11 cellular contexts compared by ENCODE assay signal in the genomic region with DNA sequence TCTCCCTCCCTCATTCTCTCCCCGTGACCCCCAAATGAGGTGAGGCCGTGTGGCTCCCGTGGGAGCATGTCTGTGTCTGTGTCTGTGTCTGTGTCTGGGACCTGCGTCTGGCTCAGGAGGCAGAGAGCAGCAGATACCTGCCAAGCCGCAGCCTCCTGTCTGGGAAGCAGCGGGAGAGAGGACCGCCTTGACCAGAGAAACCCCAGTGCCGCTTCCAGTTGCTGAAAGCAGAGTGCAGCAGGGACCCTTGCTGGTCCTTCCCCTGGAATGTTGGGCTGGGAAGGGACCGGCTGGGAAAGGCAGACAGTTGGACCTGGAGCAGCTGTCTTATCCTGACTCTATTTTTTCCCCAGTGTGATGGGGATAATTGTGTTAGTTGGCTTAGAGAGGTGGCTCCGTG. TPM values are rescaled to one million over a fixed set of nuclear protein-coding genes. Genes with fewer than 3 reads are reported as not detected.
A peak's percentile ranks its signal among the peaks of the same experiment; 100 is the strongest.
DNase-seq lines count a peak whose midpoint lies in the region; ATAC-seq and TF ChIP-seq lines count a peak whose summit lies in the region.
"Had no signal": no experiment of that assay in that cellular context is flagged by ENCODE, and none has a peak within 500 bp of the region (broad histone marks: within the 10 kb centered on the region; RNA-seq: fewer than 3 reads in every experiment).

No MANE protein-coding gene starts in this region.

- H3K27me3 Mint-ChIP-seq in T-helper 2 cell treated with Interferon-gamma antibody and Interleukin-4, amounts not matched to agents 5 μg/mL and 100 μg/mL, for 36 hours (ENCODE audit: low read depth): peaks cover 30% of the 10 kb centered on the region

- H3K9me3 ChIP-seq in testis: no peaks in the 10 kb centered on the region

- peak overlapping the region; percentile 32 to 61 for H3K4me3 ChIP-seq in testis

- peaks cover 48% of the 10 kb centered on the region for H3K4me1 ChIP-seq in testis

- TF ChIP-seq POLR2A in testis (IDR thresholded peaks at IDR 0.05): no peak

- H3K27ac ChIP-seq in cingulate gyrus (ENCODE audit: low read depth, low read length) (peak overlapping the region; percentile 69), layer of hippocampus (ENCODE audit: low read depth, low read length) (peak overlapping the region; percentile 46), testis (peak overlapping the region; percentile 67 to 71)

- H3K4me3 Mint-ChIP-seq in T-helper 2 cell treated with Interferon-gamma antibody and Interleukin-4, amounts not matched to agents 5 μg/mL and 100 μg/mL, for 36 hours: no peak overlapping the region

- H3K27me3 ChIP-seq in layer of hippocampus (ENCODE audit: control insufficient read depth, insufficient read depth, low read length) (no peaks in the 10 kb centered on the region), testis (no peaks in the 10 kb centered on the region)

- no peaks in the 10 kb centered on the region for H3K36me3 ChIP-seq in testis (ENCODE audit: low read depth, missing control alignments)

- WGBS in testis, 2 donors: 39 to 78% methylated on average over 7 to 10 of the region's 10 CpGs

- no peak for ATAC-seq in stimulated activated naive CD8-positive, alpha-beta T cell treated with anti-CD3 and anti-CD28 coated beads, Interleukin-15, Interleukin-2, amounts not matched to agents 100 U/mL and 50 U/mL, for 24 hours
- no peak for ATAC-seq in HG03108 (IDR thresholded peaks at IDR 0.05; ENCODE audit: unreplicated experiment)

- peak; percentile 17 for DNase-seq in LHCN-M2 (ENCODE audit: low read depth)
- DNase-seq in testis: peak; percentile 42
- no peak for DNase-seq in pons (ENCODE audit: low spot score)
- DNase-seq in T-helper 2 cell treated with Interferon-gamma antibody and Interleukin-4, amounts not matched to agents 5 μg/mL and 100 μg/mL, for 36 hours (ENCODE audit: low spot score): no peak
- no peak for DNase-seq in stimulated activated naive CD8-positive, alpha-beta T cell treated with anti-CD3 and anti-CD28 coated beads, Interleukin-15, Interleukin-2, amounts not matched to agents 100 U/mL and 50 U/mL, for 24 hours
- DNase-seq: central memory CD4-positive, alpha-beta T cell had no signal

- no peaks in the 10 kb centered on the region for H3K9me3 Mint-ChIP-seq in T-helper 2 cell treated with Interferon-gamma antibody and Interleukin-4, amounts not matched to agents 5 μg/mL and 100 μg/mL, for 36 hours

- intact Hi-C loops in testis (cut with DNase I; ENCODE audit: low total_unique reads): no loop called here

- H3K36me3 Mint-ChIP-seq in T-helper 2 cell treated with Interferon-gamma antibody and Interleukin-4, amounts not matched to agents 5 μg/mL and 100 μg/mL, for 36 hours (ENCODE audit: low read depth): no peaks in the 10 kb centered on the region

- peaks cover 5% of the 10 kb centered on the region for H3K4me1 Mint-ChIP-seq in T-helper 2 cell treated with Interferon-gamma antibody and Interleukin-4, amounts not matched to agents 5 μg/mL and 100 μg/mL, for 36 hours (ENCODE audit: low read depth)

- TF ChIP-seq CTCF in testis (IDR thresholded peaks at IDR 0.05): no peak

- H3K27ac Mint-ChIP-seq in T-helper 2 cell treated with Interferon-gamma antibody and Interleukin-4, amounts not matched to agents 5 μg/mL and 100 μg/mL, for 36 hours: no peak overlapping the region

RNA-seq across cellular contexts. Expression of a gene that starts 0.5 kb away (rescaled TPM):
- total RNA-seq in LHCN-M2 (2014; rRNA removed) (0.77 and 0.92 TPM in 2 replicates), testis (10 to 100 TPM; 76.5 to 87.0 TPM)
- polyA plus RNA-seq in LHCN-M2 (2012): 12.5 TPM
- polyA plus RNA-seq in testis (ENCODE audit: insufficient read depth, low read depth, low replicate concordance): 50.1 TPM
- total RNA-seq: activated CD8-positive, alpha-beta memory T cell treated with anti-CD3 and anti-CD28 coated beads for 36 hours had no signal
- polyA plus RNA-seq: keratinocyte had no signal

RNA-seq across cellular contexts. Expression of a gene that starts 17.1 kb away (rescaled TPM):
- total RNA-seq in LHCN-M2 (2014; rRNA removed): 20.0 and 20.6 TPM in 2 replicates
- polyA plus RNA-seq in LHCN-M2 (2012): 41.7 TPM
- total RNA-seq in testis: 10 to 100 TPM; 23.3 to 24.6 TPM
- polyA plus RNA-seq in testis (ENCODE audit: insufficient read depth, low read depth, low replicate concordance): 38.9 TPM

RNA-seq across cellular contexts. Expression of a gene that starts 28.3 kb away (rescaled TPM):
- total RNA-seq in LHCN-M2 (2014; rRNA removed) (29.9 and 34.4 TPM in 2 replicates), testis (10 to 100 TPM; 44.4 to 45.7 TPM)
- polyA plus RNA-seq in LHCN-M2 (2012): 93.4 TPM
- 82.2 TPM for polyA plus RNA-seq in testis (ENCODE audit: insufficient read depth, low read depth, low replicate concordance)

RNA-seq across cellular contexts. Expression of a gene that starts 59.5 kb away (rescaled TPM):
- total RNA-seq in LHCN-M2 (2014; rRNA removed) (26.2 and 26.6 TPM in 2 replicates), testis (10 to 100 TPM; 45.3 to 62.6 TPM)
- 17.5 TPM for polyA plus RNA-seq in LHCN-M2 (2012)
- polyA plus RNA-seq in testis (ENCODE audit: insufficient read depth, low read depth, low replicate concordance): 103 TPM

RNA-seq across cellular contexts. Expression of a gene that starts 59.8 kb away (rescaled TPM):
- 475 and 477 TPM in 2 replicates for total RNA-seq in LHCN-M2 (2014; rRNA removed)
- polyA plus RNA-seq in LHCN-M2 (2012): 373 TPM
- 100 to 1,000 TPM; 290 to 317 TPM for total RNA-seq in testis
- 621 TPM for polyA plus RNA-seq in testis (ENCODE audit: insufficient read depth, low read depth, low replicate concordance)

Comparison
In these comparisons a context has a peak if more than half of its experiments do, and no peak if none do; other contexts are left out.
1. DNase-seq: peak in LHCN-M2 (single experiment) and testis (single experiment); none in pons (single experiment), T-helper 2 cell treated with Interferon-gamma antibody and Interleukin-4, amounts not matched to agents 5 μg/mL and 100 μg/mL, for 36 hours (single experiment) and stimulated activated naive CD8-positive, alpha-beta T cell treated with anti-CD3 and anti-CD28 coated beads, Interleukin-15, Interleukin-2, amounts not matched to agents 100 U/mL and 50 U/mL, for 24 hours (single experiment).
2. RNA of a gene that starts 0.5 kb away (total RNA-seq): 76.5 to 87.0 TPM in testis; 0.77 to 0.92 TPM in LHCN-M2; every median in the first group is over 10 times any median in the second.
3. Peak in every context shown above with its lines, with median percentiles within 50 percentile points of each other: H3K27ac ChIP-seq.